ENCODE assay signal across 1 cellular context in genomic region chr14:22070119-22070982, GRCh38.
TF ChIP-seq lines count a peak whose summit lies in the region.

No MANE protein-coding gene starts in this region.

TF ChIP-seq in GM23338, 12 proteins besides CTCF, POLR2A, EP300 and RAD21 (continued from another document):
- no peak for TF ChIP-seq ZNF462 (CRISPR knock-in tag; IDR thresholded peaks at IDR 0.05)
- no peak for TF ChIP-seq ZNF114 (CRISPR knock-in tag; IDR thresholded peaks at IDR 0.05)
- TF ChIP-seq NANOG (IDR thresholded peaks at IDR 0.05; ENCODE audit: borderline replicate concordance): no peak
- no peak for TF ChIP-seq STAT1 (IDR thresholded peaks at IDR 0.05; ENCODE audit: unreplicated experiment)
- TF ChIP-seq, protein P1, sequence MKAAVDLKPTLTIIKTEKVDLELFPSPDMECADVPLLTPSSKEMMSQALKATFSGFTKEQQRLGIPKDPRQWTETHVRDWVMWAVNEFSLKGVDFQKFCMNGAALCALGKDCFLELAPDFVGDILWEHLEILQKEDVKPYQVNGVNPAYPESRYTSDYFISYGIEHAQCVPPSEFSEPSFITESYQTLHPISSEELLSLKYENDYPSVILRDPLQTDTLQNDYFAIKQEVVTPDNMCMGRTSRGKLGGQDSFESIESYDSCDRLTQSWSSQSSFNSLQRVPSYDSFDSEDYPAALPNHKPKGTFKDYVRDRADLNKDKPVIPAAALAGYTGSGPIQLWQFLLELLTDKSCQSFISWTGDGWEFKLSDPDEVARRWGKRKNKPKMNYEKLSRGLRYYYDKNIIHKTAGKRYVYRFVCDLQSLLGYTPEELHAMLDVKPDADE (IDR thresholded peaks at IDR 0.05): no peak
- TF ChIP-seq ZNF331 (CRISPR knock-in tag; IDR thresholded peaks at IDR 0.05; ENCODE audit: low read depth): no peak
- no peak for TF ChIP-seq EZH2phosphoT487 (IDR thresholded peaks at IDR 0.05; ENCODE audit: unreplicated experiment)
- TF ChIP-seq CREB1 (CRISPR knock-in tag; IDR thresholded peaks at IDR 0.05; ENCODE audit: low read depth): no peak
- TF ChIP-seq POLR2AphosphoS5 (IDR thresholded peaks at IDR 0.05; ENCODE audit: low read depth): no peak
